In genomic region chr5:134659456-134659855, GRCh38 we compare ENCODE assay signal across 19 cellular contexts. TPM values are rescaled to one million over a fixed set of nuclear protein-coding genes. Genes with fewer than 3 reads are reported as not detected.
DNase-seq lines count a peak whose midpoint lies in the region; ATAC-seq and TF ChIP-seq lines count a peak whose summit lies in the region.
"Had no signal": no experiment of that assay in that cellular context is flagged by ENCODE, and none has a peak within 500 bp of the region (broad histone marks: within the 10 kb centered on the region; RNA-seq: fewer than 3 reads in every experiment).

No MANE protein-coding gene starts in this region.

- H3K27me3 Mint-ChIP-seq in activated T-cell treated with anti-CD3 and anti-CD28 coated beads, Interleukin-2, amount 50 U/mL, for 4 hours (ENCODE audit: low read depth): no peaks in the 10 kb centered on the region
- H3K27me3 Mint-ChIP-seq in natural killer cell treated with Interleukin-12 subunit alpha and Interleukin-12 subunit beta and Interleukin-15 and Interleukin-18, amount 100 ng/mL, for 72 hours: no peaks in the 10 kb centered on the region
- H3K27me3 Mint-ChIP-seq: CD4-positive, alpha-beta memory T cell had no signal

- peak overlapping the region in 1 of 2 donors; percentile 69 for H3K27ac Mint-ChIP-seq in natural killer cell treated with Interleukin-12 subunit alpha and Interleukin-12 subunit beta and Interleukin-15 and Interleukin-18, amount 100 ng/mL, for 72 hours

- no peaks in the 10 kb centered on the region for H3K9me3 Mint-ChIP-seq in activated T-cell treated with anti-CD3 and anti-CD28 coated beads, Interleukin-2, amount 50 U/mL, for 4 hours
- no peaks in the 10 kb centered on the region for H3K9me3 Mint-ChIP-seq in natural killer cell treated with Interleukin-12 subunit alpha and Interleukin-12 subunit beta and Interleukin-15 and Interleukin-18, amount 100 ng/mL, for 72 hours
- H3K9me3 Mint-ChIP-seq: CD4-positive, alpha-beta memory T cell had no signal

- TF ChIP-seq CTCF in DND-41 (IDR thresholded peaks at IDR 0.05; ENCODE audit: borderline replicate concordance, extremely low read depth, low read length, poor library complexity, severe bottlenecking): no peak

- no peak overlapping the region for H3K27ac ChIP-seq in DND-41 (ENCODE audit: low read length)
- H3K27ac ChIP-seq: BLaER1 had no signal

- DNase-seq in activated T-cell treated with anti-CD3 and anti-CD28 coated beads, Interleukin-2, amount 50 U/mL, for 4 hours: no peak
- no peak for DNase-seq in activated T-cell treated with anti-CD3 and anti-CD28 coated beads, Interleukin-2, amount 50 U/mL, for 48 hours
- peak; percentile 11 for DNase-seq in DND-41
- peak; percentile 34 to 58 for DNase-seq in dermis microvascular lymphatic vessel endothelial cell (ENCODE audit: low read depth in 2 of 2)
- no peak for DNase-seq in natural killer cell treated with Interleukin-12 subunit alpha and Interleukin-12 subunit beta and Interleukin-15 and Interleukin-18, amount 100 ng/mL, for 72 hours (ENCODE audit: low spot score)
- DNase-seq in NCI-H1105 treated with DMSO at 0.1 percent for 48 hours (lab: John Stamatoyannopoulos, UW): no peak
- DNase-seq in EL: no peak
- DNase-seq: Calu3; CD4-positive, alpha-beta memory T cell; DMS53; KBM-7; NCI-H187; NCI-H2107; NCI-H2227 treated with DMSO at 0.1 percent for 48 hours; NCI-H510A treated with DMSO at 0.1 percent for 48 hours; NCI-H774 had no signal

- H3K4me3 ChIP-seq in DND-41 (ENCODE audit: low read depth in 1 of 2, low read length in 2 of 2): no peak overlapping the region
- H3K4me3 ChIP-seq: BLaER1 had no signal

- peaks cover 7% of the 10 kb centered on the region; the same call in 1 of the 2 replicates for H4K20me1 ChIP-seq in DND-41 (ENCODE audit: insufficient read depth, low read length)

- no peak overlapping the region for H3K9ac ChIP-seq in DND-41 (ENCODE audit: low read depth, low read length)
- H3K9ac ChIP-seq: BLaER1 had no signal

- no peak overlapping the region for H3K4me2 ChIP-seq in DND-41 (ENCODE audit: insufficient read depth, low read length)
- H3K4me2 ChIP-seq: BLaER1 had no signal

- peaks cover 28% of the 10 kb centered on the region for H3K36me3 ChIP-seq in DND-41 (ENCODE audit: insufficient read depth, low read length)

- peaks cover 14% of the 10 kb centered on the region for H3K36me3 Mint-ChIP-seq in activated T-cell treated with anti-CD3 and anti-CD28 coated beads, Interleukin-2, amount 50 U/mL, for 4 hours (ENCODE audit: insufficient read depth)
- H3K36me3 Mint-ChIP-seq in natural killer cell treated with Interleukin-12 subunit alpha and Interleukin-12 subunit beta and Interleukin-15 and Interleukin-18, amount 100 ng/mL, for 72 hours: peaks cover 6% of the 10 kb centered on the region

- no peak overlapping the region for H3K4me3 Mint-ChIP-seq in activated T-cell treated with anti-CD3 and anti-CD28 coated beads, Interleukin-2, amount 50 U/mL, for 4 hours
- H3K4me3 Mint-ChIP-seq in natural killer cell treated with Interleukin-12 subunit alpha and Interleukin-12 subunit beta and Interleukin-15 and Interleukin-18, amount 100 ng/mL, for 72 hours: no peak overlapping the region
- H3K4me3 Mint-ChIP-seq: CD4-positive, alpha-beta memory T cell had no signal

- H3K9me3 ChIP-seq in DND-41 (ENCODE audit: insufficient read depth, low read length, severe bottlenecking): no peaks in the 10 kb centered on the region
- H3K9me3 ChIP-seq: BLaER1 had no signal

- no peak overlapping the region for H2AFZ ChIP-seq in DND-41 (ENCODE audit: low read depth, low read length)

- peak; percentile 10 to 41 for ATAC-seq in activated T-cell treated with anti-CD3 and anti-CD28 coated beads, Interleukin-2, amount 50 U/mL, for 4 hours
- ATAC-seq in DND-41 (ENCODE audit: insufficient read depth, low read depth) (peak; percentile 35; the same call in 1 of the 3 replicates), GM21381 (IDR thresholded peaks at IDR 0.05; ENCODE audit: unreplicated experiment) (no peak)
- ATAC-seq in natural killer cell treated with Interleukin-12 subunit alpha and Interleukin-12 subunit beta and Interleukin-15 and Interleukin-18, amount 100 ng/mL, for 72 hours: peak; percentile 63 to 77
- ATAC-seq: Right ventricle myocardium inferior had no signal

- no peaks in the 10 kb centered on the region for H3K4me1 ChIP-seq in DND-41 (ENCODE audit: insufficient read depth, low read length)
- H3K4me1 ChIP-seq: BLaER1 had no signal

- no peaks in the 10 kb centered on the region for H3K27me3 ChIP-seq in DND-41 (ENCODE audit: insufficient read depth, low read length, poor library complexity)
- H3K27me3 ChIP-seq: BLaER1 had no signal

- peaks cover 92% of the 10 kb centered on the region for H3K79me2 ChIP-seq in DND-41 (ENCODE audit: insufficient read depth, low read length)

- peaks cover 16% of the 10 kb centered on the region for H3K4me1 Mint-ChIP-seq in activated T-cell treated with anti-CD3 and anti-CD28 coated beads, Interleukin-2, amount 50 U/mL, for 4 hours (ENCODE audit: low read depth)
- H3K4me1 Mint-ChIP-seq in natural killer cell treated with Interleukin-12 subunit alpha and Interleukin-12 subunit beta and Interleukin-15 and Interleukin-18, amount 100 ng/mL, for 72 hours (ENCODE audit: low read depth in 2 of 2): peaks cover 23% of the 10 kb centered on the region in 2 donors

RNA-seq across cellular contexts. Expression of gene SEC24A, which starts 10.9 kb away (rescaled TPM):
- total RNA-seq in activated T-cell treated with anti-CD3 and anti-CD28 coated beads, Interleukin-2, amount 50 U/mL, for 4 hours: 10 to 100 TPM; 27.2 to 30.0 (median 28.3) TPM
- 13.5 and 18.5 TPM in 2 replicates for total RNA-seq in dermis microvascular lymphatic vessel endothelial cell
- total RNA-seq in natural killer cell treated with Interleukin-12 subunit alpha and Interleukin-12 subunit beta and Interleukin-15 and Interleukin-18, amount 100 ng/mL, for 72 hours: 10 to 100 TPM; 40.2 to 42.1 TPM

RNA-seq across cellular contexts. Expression of gene SAR1B, which starts 26.8 kb away (rescaled TPM):
- 10 to 100 TPM; 57.4 to 63.7 (median 58.3) TPM for total RNA-seq in activated T-cell treated with anti-CD3 and anti-CD28 coated beads, Interleukin-2, amount 50 U/mL, for 4 hours
- total RNA-seq in dermis microvascular lymphatic vessel endothelial cell: 20.7 and 26.3 TPM in 2 replicates
- total RNA-seq in natural killer cell treated with Interleukin-12 subunit alpha and Interleukin-12 subunit beta and Interleukin-15 and Interleukin-18, amount 100 ng/mL, for 72 hours: 10 to 100 TPM; 63.7 to 70.9 TPM

Comparison
In these comparisons a context has a peak if more than half of its experiments do, and no peak if none do; other contexts are left out.
1. DNase-seq: peak in DND-41 (single experiment) and dermis microvascular lymphatic vessel endothelial cell (2 of 2); none in activated T-cell treated with anti-CD3 and anti-CD28 coated beads, Interleukin-2, amount 50 U/mL, for 4 hours (single experiment), activated T-cell treated with anti-CD3 and anti-CD28 coated beads, Interleukin-2, amount 50 U/mL, for 48 hours (0 of 2), natural killer cell treated with Interleukin-12 subunit alpha and Interleukin-12 subunit beta and Interleukin-15 and Interleukin-18, amount 100 ng/mL, for 72 hours (single experiment), NCI-H1105 treated with DMSO at 0.1 percent for 48 hours (single experiment) and EL (single experiment).